ENCODE assay signal across 6 cellular contexts in the genomic region with DNA sequence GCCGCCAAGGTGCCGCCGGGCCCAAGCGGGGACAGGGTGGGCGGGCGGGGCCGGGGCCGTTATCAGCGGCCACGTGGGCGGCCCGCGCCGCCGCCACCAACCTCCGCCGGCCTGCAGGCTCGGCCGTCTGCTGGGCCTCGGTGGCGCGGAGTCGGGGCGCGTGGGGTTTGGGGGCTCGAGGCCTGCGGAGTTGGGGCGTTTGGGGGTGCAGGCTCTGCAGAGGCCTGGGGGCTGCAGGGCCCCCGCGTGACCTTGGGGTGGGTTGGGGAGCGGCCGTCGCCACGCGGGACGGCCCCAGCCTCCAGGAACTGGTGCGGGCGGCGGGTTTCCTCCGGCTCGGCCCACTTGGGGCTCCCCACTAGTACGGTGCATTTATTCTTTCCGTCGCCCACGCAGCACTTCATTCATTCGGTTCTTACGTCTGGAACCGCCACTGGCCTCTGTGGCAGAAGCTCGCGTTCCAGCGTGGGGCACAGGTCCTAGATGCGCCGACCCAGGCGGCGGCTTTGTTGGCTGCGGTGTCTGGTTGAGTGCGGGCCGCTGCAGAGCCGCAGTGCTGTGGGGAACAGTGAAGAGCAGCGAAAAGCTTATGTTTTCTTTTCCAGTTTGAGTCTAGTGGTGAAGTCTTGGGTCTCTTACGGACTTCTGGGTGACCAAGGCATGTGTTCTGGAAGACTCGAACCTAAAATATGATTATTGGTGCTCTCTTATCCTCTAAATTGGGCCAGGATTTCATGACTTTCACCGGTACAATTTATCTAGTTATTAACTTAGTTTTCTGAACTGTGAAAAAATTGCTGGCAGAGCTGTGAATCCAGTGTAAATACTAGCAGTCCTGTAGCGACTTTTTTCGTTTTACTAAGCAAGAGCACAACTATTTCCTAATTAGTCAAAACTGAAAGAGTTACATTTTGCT. TPM values are rescaled to one million over a fixed set of nuclear protein-coding genes. Genes with fewer than 3 reads are reported as not detected.
A peak's percentile ranks its signal among the peaks of the same experiment; 100 is the strongest.
DNase-seq lines count a peak whose midpoint lies in the region; ATAC-seq and TF ChIP-seq lines count a peak whose summit lies in the region.

No MANE protein-coding gene starts in this region.

- H3K9me3 ChIP-seq in HUES48 (ENCODE audit: control insufficient read depth, insufficient read depth, low read length) = no peaks in the 10 kb centered on the region
- H3K9me3 ChIP-seq in lung (ENCODE audit: control insufficient read depth in 2 of 2, insufficient read depth in 1 of 2, low read length in 1 of 2) = no peaks in the 10 kb centered on the region
- no peaks in the 10 kb centered on the region for H3K9me3 ChIP-seq in transverse colon

- H3K27ac ChIP-seq in HUES48 (ENCODE audit: low read depth, low read length) = peak overlapping the region; percentile 89
- H3K27ac ChIP-seq in lung (ENCODE audit: low read depth in 1 of 2, low read length in 1 of 2) = peak overlapping the region; percentile 42 to 52
- peak overlapping the region; percentile 82 to 95 (median 88) for H3K27ac ChIP-seq in transverse colon

- DNase-seq in activated naive CD4-positive, alpha-beta T cell treated with Interleukin-2 at 50 U/mL for 16 hours = peak; percentile 81
- no peak for DNase-seq in lung (ENCODE audit: low spot score)
- peak; percentile 30 for DNase-seq in transverse colon
- no peak for DNase-seq in medulla oblongata (ENCODE audit: extremely low spot score)

- H3K4me1 ChIP-seq in HUES48 (ENCODE audit: control insufficient read depth, insufficient read depth, low read length) (0 out of 2 replicates have a peak, but pooled peaks cover 7% of the 10 kb centered on the region), lung (ENCODE audit: control insufficient read depth in 2 of 2, insufficient read depth in 2 of 2, low read length in 2 of 2) (peaks cover 3% of the 10 kb centered on the region in 2 donors), transverse colon (peaks cover 14 to 37% (median 27%) of the 10 kb centered on the region in 4 donors)

- TF ChIP-seq POLR2A in transverse colon (IDR thresholded peaks at IDR 0.05) = no peak

- ATAC-seq in GM19025 (IDR thresholded peaks at IDR 0.05; ENCODE audit: low read depth, unreplicated experiment) (peak; percentile 14), lung (ENCODE audit: insufficient read depth, low FRiP score) (no peak)

- H3K36me3 ChIP-seq in HUES48 (ENCODE audit: control insufficient read depth, insufficient read depth, low read length) (peaks cover 75% of the 10 kb centered on the region), lung (ENCODE audit: control insufficient read depth in 2 of 2, insufficient read depth in 2 of 2, low read length in 2 of 2) (peaks cover 2 to 36% of the 10 kb centered on the region in 2 donors), transverse colon (no peaks in the 10 kb centered on the region)

- peak overlapping the region; percentile 99 for H3K9ac ChIP-seq in HUES48 (ENCODE audit: low read depth, low read length)

- intact Hi-C loops in transverse colon (cut with DNase I; ENCODE audit: low total_unique reads) = no loop called here

- WGBS in lung, 2 donors = 1% methylated on average over 27 to 65 of the region's 65 CpGs
- 1 to 12% methylated on average over 5 to 38 of the region's 65 CpGs for WGBS in transverse colon (ENCODE audit: low coverage in 1 of 2), 2 donors

- in situ Hi-C loops in transverse colon (cut with MboI; ENCODE audit: low pct_ligation_motif_present in 1 of 4, low pct_unique_long_range_greater_than_20kb in 1 of 4, low sequenced_read_pairs in 3 of 4) = no loop called here

- peak overlapping the region; percentile 98 for H3K4me3 ChIP-seq in HUES48 (ENCODE audit: low read depth, low read length)
- peak overlapping the region; percentile 81 for H3K4me3 ChIP-seq in lung
- peak overlapping the region; percentile 49 to 96 (median 88) for H3K4me3 ChIP-seq in transverse colon

- TF ChIP-seq CTCF in lung (IDR thresholded peaks at IDR 0.05; ENCODE audit: control extremely low read depth, extremely low read depth) (no peak), transverse colon (IDR thresholded peaks at IDR 0.05) (no peak)

- H3K27me3 ChIP-seq in HUES48 (ENCODE audit: control insufficient read depth, insufficient read depth, low read length) = no peaks in the 10 kb centered on the region
- no peaks in the 10 kb centered on the region for H3K27me3 ChIP-seq in lung (ENCODE audit: control insufficient read depth, insufficient read depth)
- H3K27me3 ChIP-seq in transverse colon = no peaks in the 10 kb centered on the region

- TF ChIP-seq EP300 in transverse colon (IDR thresholded peaks at IDR 0.05; ENCODE audit: low read depth) = no peak

RNA-seq across cellular contexts. Expression of a gene that starts 0.9 kb away (rescaled TPM):
- 10 to 100 TPM; 37.5 to 62.4 TPM for total RNA-seq in lung
- 10 to 100 TPM; 48.3 to 71.1 TPM for polyA plus RNA-seq in lung
- 10 to 100 TPM; 38.6 to 77.4 (median 46.5) TPM for total RNA-seq in transverse colon

RNA-seq across cellular contexts. Expression of a gene that starts 2.0 kb away (rescaled TPM):
- total RNA-seq in lung (10 to 100 TPM; 81.5 to 84.8 TPM), transverse colon (100 to 1,000 TPM in 3 of 4 donors, 10 to 100 TPM in 1; 45.6 to 128 (median 106) TPM)
- 100 to 1,000 TPM in 1 of 2 donors, 10 to 100 TPM in 1; 72.9 to 119 TPM for polyA plus RNA-seq in lung

RNA-seq across cellular contexts. Expression of a gene that starts 13.7 kb away (rescaled TPM):
- total RNA-seq in lung = 10 to 100 TPM; 29.1 to 75.1 TPM
- 10 to 100 TPM; 28.4 to 41.9 TPM for polyA plus RNA-seq in lung
- 10 to 100 TPM; 14.7 to 56.5 (median 17.1) TPM for total RNA-seq in transverse colon

RNA-seq across cellular contexts. Expression of a gene that starts 32.9 kb away (rescaled TPM):
- 1 to 10 TPM; 1.6 to 4.0 TPM for total RNA-seq in lung
- 1 to 10 TPM in 1 of 2 donors, under 1 TPM in 1; 0.63 to 1.1 TPM for polyA plus RNA-seq in lung
- total RNA-seq in transverse colon = under 1 TPM in 1 of 4 donors, not detected in 3; 0.41 TPM

RNA-seq across cellular contexts. Expression of a gene that starts 37.9 kb away (rescaled TPM):
- total RNA-seq in lung (10 to 100 TPM; 34.7 to 38.4 TPM), transverse colon (100 to 1,000 TPM in 1 of 4 donors, 10 to 100 TPM in 3; 34.3 to 182 (median 64.7) TPM)
- polyA plus RNA-seq in lung = 10 to 100 TPM; 13.2 to 17.6 TPM

Comparison
In these comparisons a context has a peak if more than half of its experiments do, and no peak if none do; other contexts are left out.
1. DNase-seq: peak in activated naive CD4-positive, alpha-beta T cell treated with Interleukin-2 at 50 U/mL for 16 hours (single experiment) and transverse colon (single experiment); none in lung (single experiment) and medulla oblongata (single experiment).
2. Peak in every context shown above with its lines, with median percentiles within 50 percentile points of each other: H3K27ac ChIP-seq and H3K4me3 ChIP-seq.